Comparison of ENCODE assay signal across 8 cellular contexts in genomic region chr15:42798802-42799201, GRCh38.
"Had no signal": no experiment of that assay in that cellular context is flagged by ENCODE, and none has a peak within 500 bp of the region (broad histone marks: within the 10 kb centered on the region; RNA-seq: fewer than 3 reads in every experiment).

No MANE protein-coding gene starts in this region.

- H3K27me3 Mint-ChIP-seq: IgD-negative memory B cell had no signal

- ATAC-seq: GM23338 had no signal

- FAIRE-seq: H1, H54 had no signal

- H3K4me3 Mint-ChIP-seq: GM23338, H9, IgD-negative memory B cell had no signal

- H3K27ac ChIP-seq: HL-60 had no signal

- H3K4me2 ChIP-seq: GM23338 had no signal

- H3K4me3 ChIP-seq: GM23338 had no signal

- DNase-seq: H9, HCEC 1CT, KG1 had no signal

- H3K27ac Mint-ChIP-seq: GM23338, IgD-negative memory B cell had no signal

- H3K9me3 Mint-ChIP-seq: GM23338, H9, IgD-negative memory B cell had no signal

- H2AFZ ChIP-seq: GM23338 had no signal
